In genomic region chr5:169895876-169896275, GRCh38 we compare ENCODE assay signal across 15 cellular contexts.
A peak's percentile ranks its signal among the peaks of the same experiment; 100 is the strongest.
DNase-seq lines count a peak whose midpoint lies in the region; ATAC-seq and TF ChIP-seq lines count a peak whose summit lies in the region.
"Had no signal": no experiment of that assay in that cellular context is flagged by ENCODE, and none has a peak within 500 bp of the region (broad histone marks: within the 10 kb centered on the region; RNA-seq: fewer than 3 reads in every experiment).

No MANE protein-coding gene starts in this region.

- no peak for TF ChIP-seq CTCF in breast epithelium (IDR thresholded peaks at IDR 0.05)

- H3K9me3 ChIP-seq in breast epithelium = no peaks in the 10 kb centered on the region
- H3K9me3 ChIP-seq: colonic mucosa, tibial nerve had no signal

- no peak for TF ChIP-seq POLR2A in breast epithelium (IDR thresholded peaks at IDR 0.05)

- ATAC-seq in activated T-helper 17 cell treated with anti-CD3 and anti-CD28 coated beads, Interleukin-2, amount 50 U/mL, for 72 hours (replicated peaks) = no peak
- ATAC-seq in GM19324 (IDR thresholded peaks at IDR 0.05; ENCODE audit: low FRiP score, unreplicated experiment) = no peak
- ATAC-seq in GM19467 (IDR thresholded peaks at IDR 0.05; ENCODE audit: unreplicated experiment) = no peak

- no peak overlapping the region for H3K4me3 Mint-ChIP-seq in activated T-helper 17 cell treated with anti-CD3 and anti-CD28 coated beads, Interleukin-2, amount 50 U/mL, for 72 hours

- H3K4me1 ChIP-seq in breast epithelium = peaks cover 0 to 7% of the 10 kb centered on the region in 2 donors
- H3K4me1 ChIP-seq: colonic mucosa, tibial nerve had no signal

- H3K4me1 Mint-ChIP-seq in activated T-helper 17 cell treated with anti-CD3 and anti-CD28 coated beads, Interleukin-2, amount 50 U/mL, for 72 hours = peaks cover 29% of the 10 kb centered on the region

- no peaks in the 10 kb centered on the region for H3K27me3 ChIP-seq in breast epithelium
- H3K27me3 ChIP-seq: colonic mucosa, tibial nerve had no signal

- no peaks in the 10 kb centered on the region for H3K9me3 Mint-ChIP-seq in activated T-helper 17 cell treated with anti-CD3 and anti-CD28 coated beads, Interleukin-2, amount 50 U/mL, for 72 hours

- H3K4me3 ChIP-seq in breast epithelium = no peak overlapping the region
- H3K4me3 ChIP-seq: colonic mucosa, tibial nerve had no signal

- intact Hi-C loops in breast epithelium (cut with DNase I; ENCODE audit: low total_unique reads) = no loop called here

- peak overlapping the region; percentile 47 for H3K27ac Mint-ChIP-seq in activated T-helper 17 cell treated with anti-CD3 and anti-CD28 coated beads, Interleukin-2, amount 50 U/mL, for 72 hours

- H3K36me3 Mint-ChIP-seq in activated T-helper 17 cell treated with anti-CD3 and anti-CD28 coated beads, Interleukin-2, amount 50 U/mL, for 72 hours (ENCODE audit: low read depth) = peaks cover 62% of the 10 kb centered on the region

- DNase-seq in Ammon's horn (ENCODE audit: low spot score) (peak; percentile 93), fibroblast of peridontal ligament (ENCODE audit: extremely low read depth) (peak; percentile 57), midbrain (lab: John Stamatoyannopoulos, UW) (peak; percentile 86), breast epithelium (ENCODE audit: low spot score in 2 of 2) (no peak), MV-4-11 (lab: John Stamatoyannopoulos, UW) (no peak)
- DNase-seq: activated CD4-positive, alpha-beta T cell treated with anti-CD3 and anti-CD28 coated beads for 48 hours; colonic mucosa; MM.1S; NCI-H187 treated with DMSO at 0.1 percent for 48 hours; small intestine; T-helper 9 cell had no signal

- H3K27me3 Mint-ChIP-seq in activated T-helper 17 cell treated with anti-CD3 and anti-CD28 coated beads, Interleukin-2, amount 50 U/mL, for 72 hours = no peaks in the 10 kb centered on the region

- no peaks in the 10 kb centered on the region for H3K36me3 ChIP-seq in breast epithelium
- H3K36me3 ChIP-seq: colonic mucosa, tibial nerve had no signal

- H3K27ac ChIP-seq in breast epithelium = peak overlapping the region in 1 of 2 donors; percentile 40
- H3K27ac ChIP-seq: colonic mucosa, tibial nerve had no signal

Comparison
In these comparisons a context has a peak if more than half of its experiments do, and no peak if none do; other contexts are left out.
1. DNase-seq: peak in Ammon's horn (single experiment), fibroblast of peridontal ligament (single experiment) and midbrain (single experiment); none in breast epithelium (0 of 2) and MV-4-11 (single experiment).